ENCODE assay signal across 1 cellular context in the genomic region with DNA sequence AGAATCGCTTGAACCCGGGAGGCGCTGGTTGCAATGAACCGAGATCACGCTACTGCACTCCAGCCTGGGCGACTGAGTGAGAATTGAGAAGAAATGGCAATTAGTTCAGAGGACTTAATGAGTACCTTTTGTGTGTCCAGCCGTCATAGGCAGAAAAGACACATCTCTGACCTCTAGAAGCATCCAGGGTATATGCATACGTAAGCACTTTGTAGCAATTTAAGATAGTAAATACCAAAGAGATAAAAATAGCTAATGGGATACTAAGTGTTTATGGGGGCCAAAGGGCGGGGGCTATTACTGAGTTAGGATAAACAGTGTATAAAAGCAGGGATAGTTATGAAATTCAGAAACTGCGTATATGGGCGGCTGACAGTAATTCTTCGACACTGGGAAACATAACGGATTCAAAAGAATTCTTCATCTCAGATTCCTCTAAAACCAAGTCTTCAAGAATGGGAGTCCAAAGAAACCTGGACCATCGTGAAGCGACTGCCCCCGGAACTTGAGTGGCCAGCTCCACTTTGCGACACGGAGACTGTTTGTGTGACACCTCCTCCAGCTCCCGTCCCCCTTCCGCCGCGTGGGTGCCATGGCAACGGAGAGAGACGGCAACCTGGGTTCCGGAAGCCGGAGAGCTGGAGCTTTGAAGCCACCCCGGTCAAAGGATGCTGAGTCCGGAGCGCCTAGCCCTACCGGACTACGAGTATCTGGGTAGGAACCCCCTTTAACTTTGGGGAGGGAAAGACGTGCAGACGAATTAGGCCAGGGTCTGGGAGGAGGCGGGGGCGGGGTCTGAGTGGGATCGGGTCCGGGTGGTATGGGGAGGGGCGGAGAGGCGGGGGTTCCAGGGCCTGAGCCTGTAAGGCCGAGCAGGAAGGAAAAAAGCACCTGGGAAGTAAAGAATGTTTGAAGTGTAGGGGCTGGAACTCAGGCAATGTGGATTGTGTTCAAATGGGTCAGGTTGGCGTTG.
TF ChIP-seq lines count a peak whose summit lies in the region.

A gene with protein sequence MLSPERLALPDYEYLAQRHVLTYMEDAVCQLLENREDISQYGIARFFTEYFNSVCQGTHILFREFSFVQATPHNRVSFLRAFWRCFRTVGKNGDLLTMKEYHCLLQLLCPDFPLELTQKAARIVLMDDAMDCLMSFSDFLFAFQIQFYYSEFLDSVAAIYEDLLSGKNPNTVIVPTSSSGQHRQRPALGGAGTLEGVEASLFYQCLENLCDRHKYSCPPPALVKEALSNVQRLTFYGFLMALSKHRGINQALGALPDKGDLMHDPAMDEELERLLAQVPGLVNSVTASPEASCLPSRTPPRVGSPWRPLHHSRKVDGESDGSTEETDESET (plus strand): TSS at position 624 of the 973 bp plus-strand sequence. CDS start 45 bp downstream, at position 669.

TF ChIP-seq in neural cell, 6 proteins besides CTCF, POLR2A, EP300 and RAD21:
- TF ChIP-seq POLR2AphosphoS5 (IDR thresholded peaks at IDR 0.05) = peak; percentile 82
- no peak for TF ChIP-seq EZH2 (IDR thresholded peaks at IDR 0.05; ENCODE audit: borderline replicate concordance, insufficient read depth, low read length, poor library complexity, severe bottlenecking)
- TF ChIP-seq, protein P1, sequence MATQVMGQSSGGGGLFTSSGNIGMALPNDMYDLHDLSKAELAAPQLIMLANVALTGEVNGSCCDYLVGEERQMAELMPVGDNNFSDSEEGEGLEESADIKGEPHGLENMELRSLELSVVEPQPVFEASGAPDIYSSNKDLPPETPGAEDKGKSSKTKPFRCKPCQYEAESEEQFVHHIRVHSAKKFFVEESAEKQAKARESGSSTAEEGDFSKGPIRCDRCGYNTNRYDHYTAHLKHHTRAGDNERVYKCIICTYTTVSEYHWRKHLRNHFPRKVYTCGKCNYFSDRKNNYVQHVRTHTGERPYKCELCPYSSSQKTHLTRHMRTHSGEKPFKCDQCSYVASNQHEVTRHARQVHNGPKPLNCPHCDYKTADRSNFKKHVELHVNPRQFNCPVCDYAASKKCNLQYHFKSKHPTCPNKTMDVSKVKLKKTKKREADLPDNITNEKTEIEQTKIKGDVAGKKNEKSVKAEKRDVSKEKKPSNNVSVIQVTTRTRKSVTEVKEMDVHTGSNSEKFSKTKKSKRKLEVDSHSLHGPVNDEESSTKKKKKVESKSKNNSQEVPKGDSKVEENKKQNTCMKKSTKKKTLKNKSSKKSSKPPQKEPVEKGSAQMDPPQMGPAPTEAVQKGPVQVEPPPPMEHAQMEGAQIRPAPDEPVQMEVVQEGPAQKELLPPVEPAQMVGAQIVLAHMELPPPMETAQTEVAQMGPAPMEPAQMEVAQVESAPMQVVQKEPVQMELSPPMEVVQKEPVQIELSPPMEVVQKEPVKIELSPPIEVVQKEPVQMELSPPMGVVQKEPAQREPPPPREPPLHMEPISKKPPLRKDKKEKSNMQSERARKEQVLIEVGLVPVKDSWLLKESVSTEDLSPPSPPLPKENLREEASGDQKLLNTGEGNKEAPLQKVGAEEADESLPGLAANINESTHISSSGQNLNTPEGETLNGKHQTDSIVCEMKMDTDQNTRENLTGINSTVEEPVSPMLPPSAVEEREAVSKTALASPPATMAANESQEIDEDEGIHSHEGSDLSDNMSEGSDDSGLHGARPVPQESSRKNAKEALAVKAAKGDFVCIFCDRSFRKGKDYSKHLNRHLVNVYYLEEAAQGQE (IDR thresholded peaks at IDR 0.05; ENCODE audit: borderline replicate concordance) = peak; percentile 20
- TF ChIP-seq SMC3 (conservative IDR thresholded peaks at IDR 0.05; ENCODE audit: poor library complexity) = peak; percentile 50
- peak; percentile 78 for TF ChIP-seq MXI1 (conservative IDR thresholded peaks at IDR 0.05; ENCODE audit: poor library complexity, severe bottlenecking)
